Comparison of ENCODE assay signal across 1 cellular context in genomic region chr19:38412491-38412890, GRCh38.
TF ChIP-seq lines count a peak whose summit lies in the region.

No MANE protein-coding gene starts in this region.

TF ChIP-seq in K562, 482 proteins besides CTCF, POLR2A, EP300 and RAD21:
- TF ChIP-seq GABPB1 (CRISPR knock-in tag; IDR thresholded peaks at IDR 0.05) (0 out of 2 replicates have a peak, but pooled peaks have one; percentile 1), ZFX (CRISPR knock-in tag; IDR thresholded peaks at IDR 0.05) (0 out of 2 replicates have a peak, but pooled peaks have one; percentile 1), ZNF23 (CRISPR knock-in tag; IDR thresholded peaks at IDR 0.05) (no peak), PRPF4 (IDR thresholded peaks at IDR 0.05; ENCODE audit: insufficient read depth, low read depth, low read length, poor library complexity, severe bottlenecking) (no peak), E2F3 (CRISPR knock-in tag; IDR thresholded peaks at IDR 0.05) (no peak)
TF ChIP-seq in K562: peak in this region for 2.
